Comparison of ENCODE assay signal across 9 cellular contexts in genomic region chr19:35357867-35358573, GRCh38. TPM values are rescaled to one million over a fixed set of nuclear protein-coding genes. Genes with fewer than 3 reads are reported as not detected.
A peak's percentile ranks its signal among the peaks of the same experiment; 100 is the strongest.
DNase-seq lines count a peak whose midpoint lies in the region; ATAC-seq and TF ChIP-seq lines count a peak whose summit lies in the region.
"Had no signal": no experiment of that assay in that cellular context is flagged by ENCODE, and none has a peak within 500 bp of the region (broad histone marks: within the 10 kb centered on the region; RNA-seq: fewer than 3 reads in every experiment).

FFAR3 (plus strand) TSS chr19:35358460; CDS start chr19:35358891, 431 bp downstream.

- 58% methylated on average over 18 of the region's 18 CpGs for WGBS in liver

- H3K4me1 ChIP-seq in liver (ENCODE audit: control insufficient read depth in 4 of 4, insufficient read depth in 4 of 4, low read length in 3 of 4) = peaks cover under 1 to 13% (median 3%) of the 10 kb centered on the region in 4 donors

- H3K27me3 ChIP-seq in liver (ENCODE audit: control insufficient read depth in 4 of 4, insufficient read depth in 4 of 4, low read length in 3 of 4) = no peaks in the 10 kb centered on the region

- no peak for TF ChIP-seq CTCF in liver (IDR thresholded peaks at IDR 0.05; ENCODE audit: low read depth, low read length, missing input control)

- H3K9me3 Mint-ChIP-seq in activated naive CD8-positive, alpha-beta T cell treated with anti-CD3 and anti-CD28 coated beads, Interleukin-2, amount 10 ng/mL, durations not matched to agents 7 days and 5 days = no peaks in the 10 kb centered on the region
- H3K9me3 Mint-ChIP-seq in stimulated activated naive B cell treated with anti-CD40 and anti-IgM and Interleukin-4, amounts not matched to agents 10 μg/mL and 1 μg/mL and 100 μg/mL, for 72 hours = no peaks in the 10 kb centered on the region
- H3K9me3 Mint-ChIP-seq: naive thymus-derived CD8-positive, alpha-beta T cell had no signal

- peak within 1 kb of the TSS; percentile 51 for H3K4me3 Mint-ChIP-seq in activated naive CD8-positive, alpha-beta T cell treated with anti-CD3 and anti-CD28 coated beads, Interleukin-2, amount 10 ng/mL, durations not matched to agents 7 days and 5 days
- no peak within 1 kb of the TSS for H3K4me3 Mint-ChIP-seq in stimulated activated naive B cell treated with anti-CD40 and anti-IgM and Interleukin-4, amounts not matched to agents 10 μg/mL and 1 μg/mL and 100 μg/mL, for 72 hours

- H3K4me3 ChIP-seq in liver (ENCODE audit: low read depth in 1 of 3, low read length in 3 of 3) = no peak within 1 kb of the TSS

- ATAC-seq in activated naive CD8-positive, alpha-beta T cell treated with anti-CD3 and anti-CD28 coated beads, Interleukin-2, amount 10 ng/mL, durations not matched to agents 7 days and 5 days (ENCODE audit: low read depth) = peak; percentile 67
- ATAC-seq in HG03457 (IDR thresholded peaks at IDR 0.05; ENCODE audit: unreplicated experiment) (no peak), GM18867 (IDR thresholded peaks at IDR 0.05; ENCODE audit: unreplicated experiment) (no peak)
- ATAC-seq in stimulated activated naive B cell treated with anti-CD40 and anti-IgM and Interleukin-4, amounts not matched to agents 10 μg/mL and 1 μg/mL and 100 μg/mL, for 72 hours (replicated peaks) = no peak

- no peak within 1 kb of the TSS for H3K9ac ChIP-seq in liver (ENCODE audit: low read depth in 1 of 2, low read length in 2 of 2)

- peak in 1 of 2 donors; percentile 35 for TF ChIP-seq RAD21 in liver (IDR thresholded peaks at IDR 0.05)

- no peaks in the 10 kb centered on the region for H3K36me3 Mint-ChIP-seq in activated naive CD8-positive, alpha-beta T cell treated with anti-CD3 and anti-CD28 coated beads, Interleukin-2, amount 10 ng/mL, durations not matched to agents 7 days and 5 days
- H3K36me3 Mint-ChIP-seq in stimulated activated naive B cell treated with anti-CD40 and anti-IgM and Interleukin-4, amounts not matched to agents 10 μg/mL and 1 μg/mL and 100 μg/mL, for 72 hours = no peaks in the 10 kb centered on the region
- H3K36me3 Mint-ChIP-seq: naive thymus-derived CD8-positive, alpha-beta T cell had no signal

- H3K4me1 Mint-ChIP-seq in activated naive CD8-positive, alpha-beta T cell treated with anti-CD3 and anti-CD28 coated beads, Interleukin-2, amount 10 ng/mL, durations not matched to agents 7 days and 5 days = peaks cover 9% of the 10 kb centered on the region
- peaks cover 13 to 24% of the 10 kb centered on the region in 2 donors for H3K4me1 Mint-ChIP-seq in stimulated activated naive B cell treated with anti-CD40 and anti-IgM and Interleukin-4, amounts not matched to agents 10 μg/mL and 1 μg/mL and 100 μg/mL, for 72 hours

- DNase-seq in stimulated activated CD4-positive, alpha-beta T cell treated with anti-CD3 and anti-CD28 coated beads, Interleukin-15, amount 100 ng/mL, for 24 hours = peak; percentile 24
- DNase-seq in stimulated activated CD4-positive, alpha-beta T cell treated with anti-CD3 and anti-CD28 coated beads, Interleukin-1b, Interleukin-23, amount 100 ng/mL, for 48 hours = no peak
- DNase-seq in activated naive CD8-positive, alpha-beta T cell treated with anti-CD3 and anti-CD28 coated beads, Interleukin-2, amount 10 ng/mL, durations not matched to agents 7 days and 5 days = no peak
- no peak for DNase-seq in stimulated activated naive B cell treated with anti-CD40 and anti-IgM and Interleukin-4, amounts not matched to agents 10 μg/mL and 1 μg/mL and 100 μg/mL, for 72 hours
- DNase-seq in foreskin melanocyte = no peak

- H3K9me3 ChIP-seq in liver (ENCODE audit: control insufficient read depth in 4 of 4, low read length in 3 of 4) = no peaks in the 10 kb centered on the region

- H3K27ac Mint-ChIP-seq in activated naive CD8-positive, alpha-beta T cell treated with anti-CD3 and anti-CD28 coated beads, Interleukin-2, amount 10 ng/mL, durations not matched to agents 7 days and 5 days = peak within 1 kb of the TSS; percentile 75
- no peak within 1 kb of the TSS for H3K27ac Mint-ChIP-seq in stimulated activated naive B cell treated with anti-CD40 and anti-IgM and Interleukin-4, amounts not matched to agents 10 μg/mL and 1 μg/mL and 100 μg/mL, for 72 hours

- H3K27me3 Mint-ChIP-seq in activated naive CD8-positive, alpha-beta T cell treated with anti-CD3 and anti-CD28 coated beads, Interleukin-2, amount 10 ng/mL, durations not matched to agents 7 days and 5 days = peaks cover 10% of the 10 kb centered on the region
- H3K27me3 Mint-ChIP-seq in stimulated activated naive B cell treated with anti-CD40 and anti-IgM and Interleukin-4, amounts not matched to agents 10 μg/mL and 1 μg/mL and 100 μg/mL, for 72 hours = peaks cover 19 to 29% of the 10 kb centered on the region in 2 donors

- POLR2A ChIA-PET in activated naive CD8-positive, alpha-beta T cell treated with anti-CD3 and anti-CD28 coated beads, Interleukin-2, amount 10 ng/mL, durations not matched to agents 7 days and 5 days (lab: Charles Lee) = no interaction called here

- H3K27ac ChIP-seq in liver (ENCODE audit: low read depth in 1 of 2, low read length in 2 of 2) = no peak within 1 kb of the TSS

- H3K36me3 ChIP-seq in liver (ENCODE audit: control insufficient read depth in 4 of 4, insufficient read depth in 3 of 4, low read depth in 1 of 4, low read length in 3 of 4) = no peaks in the 10 kb centered on the region

TF ChIP-seq in liver, 16 proteins besides CTCF, POLR2A, EP300 and RAD21:
- peak; percentile 19 for TF ChIP-seq NR2F2 (IDR thresholded peaks at IDR 0.05)
- TF ChIP-seq SP1 (IDR thresholded peaks at IDR 0.05) = no peak
- no peak for TF ChIP-seq FOXA1 (IDR thresholded peaks at IDR 0.05)
- no peak for TF ChIP-seq FOXA2 (IDR thresholded peaks at IDR 0.05)
- TF ChIP-seq YY1 (IDR thresholded peaks at IDR 0.05) = no peak
- TF ChIP-seq TAF1 (conservative IDR thresholded peaks at IDR 0.05) = no peak
- peak in 1 of 2 donors; percentile 10 for TF ChIP-seq RXRA (IDR thresholded peaks at IDR 0.05)

RNA-seq across cellular contexts. Expression of gene FFAR3, which starts in this region (rescaled TPM):
- not detected for total RNA-seq in activated naive CD8-positive, alpha-beta T cell treated with anti-CD3 and anti-CD28 coated beads, Interleukin-2, amount 10 ng/mL, durations not matched to agents 7 days and 5 days
- total RNA-seq in liver = under 1 TPM in 1 of 2 donors, not detected in 1; 0.33 TPM
- not detected for polyA plus RNA-seq in liver
- total RNA-seq: naive thymus-derived CD8-positive, alpha-beta T cell had no signal
- polyA plus RNA-seq: naive thymus-derived CD8-positive, alpha-beta T cell had no signal

Comparison
In these comparisons a context has a peak if more than half of its experiments do, and no peak if none do; other contexts are left out.
1. Peak in ATAC-seq in activated naive CD8-positive, alpha-beta T cell treated with anti-CD3 and anti-CD28 coated beads, Interleukin-2, amount 10 ng/mL, durations not matched to agents 7 days and 5 days; RNA of the gene not detected or under 1 TPM.